ENCODE assay signal across 1 cellular context in genomic region chr19:48812094-48812929, GRCh38.
TF ChIP-seq lines count a peak whose summit lies in the region.

No MANE protein-coding gene starts in this region.

TF ChIP-seq in K562, 482 proteins besides CTCF, POLR2A, EP300 and RAD21 (continued from another document and continues in another):
- TF ChIP-seq AFF1 (IDR thresholded peaks at IDR 0.05; ENCODE audit: low read depth in 1 of 2, partially characterized antibody in 2 of 2): no peak
- no peak for TF ChIP-seq JUNB (CRISPR knock-in tag; conservative IDR thresholded peaks at IDR 0.05)
- peak; percentile 25 for TF ChIP-seq E2F8 (IDR thresholded peaks at IDR 0.05; ENCODE audit: low read depth, partially characterized antibody)
- peak in 1 of 2 experiments; percentile 82; a peak in 1 of 4 replicates for TF ChIP-seq MLLT1 (IDR thresholded peaks at IDR 0.05)
- no peak for TF ChIP-seq MTA2 (IDR thresholded peaks at IDR 0.05; ENCODE audit: low read depth)
- TF ChIP-seq NBN (IDR thresholded peaks at IDR 0.05; ENCODE audit: low read depth): no peak
- no peak for TF ChIP-seq ZNF41 (CRISPR knock-in tag; conservative IDR thresholded peaks at IDR 0.05)
- peak; percentile 58 for TF ChIP-seq L3MBTL2 (IDR thresholded peaks at IDR 0.05)
- TF ChIP-seq SMARCA5 (IDR thresholded peaks at IDR 0.05): no peak
- TF ChIP-seq RBFOX2 (IDR thresholded peaks at IDR 0.05; ENCODE audit: low read depth, low read length): peak; percentile 72
- TF ChIP-seq ETS2 (tag; IDR thresholded peaks at IDR 0.05; ENCODE audit: borderline replicate concordance, poor library complexity, severe bottlenecking): no peak
- no peak for TF ChIP-seq ZBTB43 (CRISPR knock-in tag; IDR thresholded peaks at IDR 0.05)
- TF ChIP-seq RBM15 (IDR thresholded peaks at IDR 0.05; ENCODE audit: insufficient read depth, low read length): no peak
- TF ChIP-seq HCFC1 (IDR thresholded peaks at IDR 0.05; ENCODE audit: low read depth, low read length): no peak
- TF ChIP-seq NRF1 (conservative IDR thresholded peaks at IDR 0.05 in 1 of 2, IDR thresholded peaks at IDR 0.05 in 1 of 2): peak; percentile 77 to 82
- no peak for TF ChIP-seq DDX20 (tag; IDR thresholded peaks at IDR 0.05; ENCODE audit: low read depth)
- peak; percentile 94 for TF ChIP-seq ZNF740 (CRISPR knock-in tag; IDR thresholded peaks at IDR 0.05)
- TF ChIP-seq ZNF740 (tag; IDR thresholded peaks at IDR 0.05): peak in 1 of 2 experiments; percentile 90; a peak in 2 of 4 replicates
- no peak for TF ChIP-seq TAF9B (IDR thresholded peaks at IDR 0.05; ENCODE audit: partially characterized antibody)
- TF ChIP-seq SMAD2 (IDR thresholded peaks at IDR 0.05; ENCODE audit: low read depth, low read length): no peak
- TF ChIP-seq MTF1 (CRISPR knock-in tag; IDR thresholded peaks at IDR 0.05; ENCODE audit: borderline replicate concordance): no peak
- TF ChIP-seq IRF2 (CRISPR knock-in tag; IDR thresholded peaks at IDR 0.05): no peak
- TF ChIP-seq TBP (optimal IDR thresholded peaks at IDR 0.05; ENCODE audit: low read depth, low read length): peak; percentile 44
- no peak for TF ChIP-seq NR1H2 (CRISPR knock-in tag; IDR thresholded peaks at IDR 0.05)
- TF ChIP-seq ZNF592 (IDR thresholded peaks at IDR 0.05): no peak
- no peak for TF ChIP-seq ZNF318 (IDR thresholded peaks at IDR 0.05; ENCODE audit: borderline replicate concordance in 1 of 2, low read depth in 1 of 2)
- TF ChIP-seq ZNF75A (CRISPR knock-in tag; IDR thresholded peaks at IDR 0.05): no peak
- TF ChIP-seq ZNF280B (CRISPR knock-in tag; IDR thresholded peaks at IDR 0.05): no peak
